ENCODE assay signal across 19 cellular contexts in genomic region chr7:21642422-21642821, GRCh38.
DNase-seq lines count a peak whose midpoint lies in the region.
"Had no signal": no experiment of that assay in that cellular context is flagged by ENCODE, and none has a peak within 500 bp of the region (broad histone marks: within the 10 kb centered on the region; RNA-seq: fewer than 3 reads in every experiment).

No MANE protein-coding gene starts in this region.

- no peaks in the 10 kb centered on the region for H4K20me1 ChIP-seq in Karpas-422 (ENCODE audit: insufficient read depth, low read depth, low read length)

- H3K4ac ChIP-seq in trophoblast cell (ENCODE audit: low read depth, low read length), result no peak overlapping the region

- no peak overlapping the region for H2BK120ac ChIP-seq in trophoblast cell (ENCODE audit: insufficient read depth, low read length, poor library complexity)

- no peaks in the 10 kb centered on the region for H3K79me1 ChIP-seq in trophoblast cell (ENCODE audit: low read length)

- H3K9me3 ChIP-seq in HUES48 (ENCODE audit: control insufficient read depth, insufficient read depth, low read length) (no peaks in the 10 kb centered on the region), trophoblast cell (ENCODE audit: insufficient read depth, low read depth, low read length) (no peaks in the 10 kb centered on the region), Karpas-422 (ENCODE audit: low read length) (no peaks in the 10 kb centered on the region)
- H3K9me3 ChIP-seq: testis had no signal

- H3K18ac ChIP-seq in trophoblast cell (ENCODE audit: low read length), result no peak overlapping the region

- H2AFZ ChIP-seq in trophoblast cell (ENCODE audit: insufficient read depth, low read length, poor library complexity) (no peak overlapping the region), Karpas-422 (ENCODE audit: low read length) (no peak overlapping the region)

- DNase-seq in amniotic epithelial cell (ENCODE audit: low read depth), result peak; percentile 86
- DNase-seq in iPS DF 4.7 (ENCODE audit: extremely low read depth, low spot score), result peak; percentile 14
- peak; percentile 82 to 88 for DNase-seq in trophoblast cell
- no peak for DNase-seq in AG08395 (ENCODE audit: low spot score)
- DNase-seq in Karpas-422, result no peak
- DNase-seq in activated CD8-positive, alpha-beta memory T cell treated with anti-CD3 and anti-CD28 coated beads for 24 hours, result no peak
- DNase-seq: activated naive CD8-positive, alpha-beta T cell treated with anti-CD3 and anti-CD28 coated beads for 36 hours; brain microvascular endothelial cell; CD4-positive, alpha-beta memory T cell; DMS153; head of caudate nucleus; NCI-H1092; NCI-H2081; NCI-H510A; T1000; testis had no signal

- H3K79me2 ChIP-seq in trophoblast cell (ENCODE audit: control insufficient read depth, insufficient read depth, low read length, poor library complexity) (no peaks in the 10 kb centered on the region), Karpas-422 (ENCODE audit: low read length) (no peaks in the 10 kb centered on the region)

- no CpG with 5 or more reads among the region's 4 CpGs for WGBS in trophoblast cell (ENCODE audit: extremely low coverage, insufficient coverage, insufficient read length)

- no peaks in the 10 kb centered on the region for H3K9me2 ChIP-seq in Karpas-422 (replicated peaks; ENCODE audit: insufficient read depth, low read length)

- H3K36me3 ChIP-seq in HUES48 (ENCODE audit: control insufficient read depth, insufficient read depth, low read length), result no peaks in the 10 kb centered on the region
- no peaks in the 10 kb centered on the region for H3K36me3 ChIP-seq in trophoblast cell (ENCODE audit: control insufficient read depth in 1 of 2, insufficient read depth in 2 of 2, low read length in 2 of 2)
- no peaks in the 10 kb centered on the region for H3K36me3 ChIP-seq in Karpas-422 (ENCODE audit: insufficient read depth, low read length)
- H3K36me3 ChIP-seq: brain microvascular endothelial cell had no signal

- no peak overlapping the region for H3K4me2 ChIP-seq in trophoblast cell (ENCODE audit: low read length)
- H3K4me2 ChIP-seq in Karpas-422 (ENCODE audit: low read depth, low read length, poor library complexity, severe bottlenecking), result no peak overlapping the region

- no peak overlapping the region for H4K8ac ChIP-seq in trophoblast cell (ENCODE audit: low read depth, low read length)

- H2BK12ac ChIP-seq in trophoblast cell (ENCODE audit: low read length), result no peak overlapping the region

- no peak overlapping the region for H4K91ac ChIP-seq in trophoblast cell (ENCODE audit: low read depth, low read length)

- H3K4me1 ChIP-seq in HUES48 (ENCODE audit: control insufficient read depth, insufficient read depth, low read length) (peaks cover 13% of the 10 kb centered on the region), trophoblast cell (ENCODE audit: control insufficient read depth in 1 of 2, insufficient read depth in 2 of 2, low read length in 2 of 2) (peaks cover 0 to 2% of the 10 kb centered on the region in 2 experiments), Karpas-422 (ENCODE audit: low read length) (no peaks in the 10 kb centered on the region)
- H3K4me1 ChIP-seq: testis had no signal

- H3K27me3 ChIP-seq in HUES48 (ENCODE audit: control insufficient read depth, insufficient read depth, low read length), result no peaks in the 10 kb centered on the region
- no peaks in the 10 kb centered on the region for H3K27me3 ChIP-seq in trophoblast cell (ENCODE audit: insufficient read depth, low read length)
- no peaks in the 10 kb centered on the region for H3K27me3 ChIP-seq in Karpas-422 (ENCODE audit: low read length)
- H3K27me3 ChIP-seq: brain microvascular endothelial cell, testis had no signal

- H2AK5ac ChIP-seq in trophoblast cell (ENCODE audit: low read length), result no peak overlapping the region

- no peak overlapping the region for H3K14ac ChIP-seq in trophoblast cell (ENCODE audit: low read length)

- H3K23ac ChIP-seq in trophoblast cell (ENCODE audit: low read length), result no peak overlapping the region

- H3K9ac ChIP-seq in HUES48 (ENCODE audit: low read depth, low read length) (no peak overlapping the region), trophoblast cell (ENCODE audit: low read length) (no peak overlapping the region), Karpas-422 (ENCODE audit: low read length) (no peak overlapping the region)

- no peak overlapping the region for H2BK5ac ChIP-seq in trophoblast cell (ENCODE audit: low read depth, low read length, poor library complexity)

- no peak overlapping the region for H4K12ac ChIP-seq in trophoblast cell (ENCODE audit: low read depth, low read length)

- H3K4me3 ChIP-seq in HUES48 (ENCODE audit: low read depth, low read length), result no peak overlapping the region
- H3K4me3 ChIP-seq in trophoblast cell (ENCODE audit: low read depth, low read length), result no peak overlapping the region
- H3K4me3 ChIP-seq in Karpas-422 (ENCODE audit: low read length), result no peak overlapping the region
- H3K4me3 ChIP-seq: lung, testis had no signal

- H3K27ac ChIP-seq in HUES48 (ENCODE audit: low read depth, low read length) (peak overlapping the region; percentile 45), trophoblast cell (ENCODE audit: low read depth, low read length) (no peak overlapping the region), Karpas-422 (ENCODE audit: low read length) (no peak overlapping the region)
- H3K27ac ChIP-seq: brain microvascular endothelial cell, RWPE1, testis had no signal

Comparison
In these comparisons a context has a peak if more than half of its experiments do, and no peak if none do; other contexts are left out.
1. DNase-seq: peak in amniotic epithelial cell (single experiment), iPS DF 4.7 (single experiment) and trophoblast cell (2 of 2); none in AG08395 (single experiment), Karpas-422 (single experiment) and activated CD8-positive, alpha-beta memory T cell treated with anti-CD3 and anti-CD28 coated beads for 24 hours (single experiment).